In genomic region chr14:36238666-36239363, GRCh38 we compare ENCODE assay signal across 13 cellular contexts.
DNase-seq lines count a peak whose midpoint lies in the region; ATAC-seq and TF ChIP-seq lines count a peak whose summit lies in the region.
"Had no signal": no experiment of that assay in that cellular context is flagged by ENCODE, and none has a peak within 500 bp of the region (broad histone marks: within the 10 kb centered on the region; RNA-seq: fewer than 3 reads in every experiment).

No MANE protein-coding gene starts in this region.

- no peak overlapping the region for H3K4me3 Mint-ChIP-seq in activated naive CD4-positive, alpha-beta T cell treated with anti-CD3 and anti-CD28 coated beads for 36 hours
- H3K4me3 Mint-ChIP-seq: CD8-positive, alpha-beta memory T cell had no signal

- DNase-seq in activated naive CD4-positive, alpha-beta T cell treated with anti-CD3 and anti-CD28 coated beads, Interleukin-2, amount 50 U/mL, for 72 hours (ENCODE audit: low spot score in 2 of 2): no peak
- DNase-seq in activated naive CD4-positive, alpha-beta T cell treated with anti-CD3 and anti-CD28 coated beads for 36 hours: no peak
- peak; percentile 18 for DNase-seq in NCI-H69 (lab: John Stamatoyannopoulos, UW)
- peak; percentile 35 for DNase-seq in choroid plexus epithelial cell (ENCODE audit: low read depth)
- DNase-seq in stimulated activated naive CD8-positive, alpha-beta T cell treated with anti-CD3 and anti-CD28 coated beads, Interleukin-15, Interleukin-2, amounts not matched to agents 100 U/mL and 50 U/mL, for 24 hours: peak; percentile 3
- DNase-seq in activated CD8-positive, alpha-beta memory T cell treated with anti-CD3 and anti-CD28 coated beads for 24 hours: no peak
- no peak for DNase-seq in NCI-H1417 (lab: John Stamatoyannopoulos, UW)
- DNase-seq: adrenal gland; CD8-positive, alpha-beta memory T cell; NCI-H446 treated with DMSO at 0.1 percent for 48 hours; T1000 had no signal

- no peak overlapping the region for H3K27ac Mint-ChIP-seq in activated naive CD4-positive, alpha-beta T cell treated with anti-CD3 and anti-CD28 coated beads, Interleukin-2, amount 50 U/mL, for 72 hours
- H3K27ac Mint-ChIP-seq in activated naive CD4-positive, alpha-beta T cell treated with anti-CD3 and anti-CD28 coated beads for 36 hours: no peak overlapping the region
- H3K27ac Mint-ChIP-seq: CD8-positive, alpha-beta memory T cell had no signal

- no peaks in the 10 kb centered on the region for H3K4me1 Mint-ChIP-seq in activated naive CD4-positive, alpha-beta T cell treated with anti-CD3 and anti-CD28 coated beads for 36 hours (ENCODE audit: low read depth)
- H3K4me1 Mint-ChIP-seq: CD8-positive, alpha-beta memory T cell had no signal

- ATAC-seq in activated naive CD4-positive, alpha-beta T cell treated with anti-CD3 and anti-CD28 coated beads, Interleukin-2, amount 50 U/mL, for 72 hours: peak; percentile 33 to 62
- ATAC-seq in stimulated activated naive CD8-positive, alpha-beta T cell treated with anti-CD3 and anti-CD28 coated beads, Interleukin-15, Interleukin-2, amounts not matched to agents 100 U/mL and 50 U/mL, for 24 hours: peak; percentile 86
- ATAC-seq in HG03159 (IDR thresholded peaks at IDR 0.05; ENCODE audit: unreplicated experiment): no peak
- ATAC-seq: gastroesophageal sphincter had no signal

- CTCF ChIA-PET in activated naive CD4-positive, alpha-beta T cell treated with anti-CD3 and anti-CD28 coated beads for 36 hours (lab: Charles Lee): no interaction called here

- H3K27me3 Mint-ChIP-seq in activated naive CD4-positive, alpha-beta T cell treated with anti-CD3 and anti-CD28 coated beads for 36 hours (ENCODE audit: low read depth): peaks cover 20% of the 10 kb centered on the region

- H3K4me3 ChIP-seq in choroid plexus epithelial cell (ENCODE audit: low read depth, low read length): no peak overlapping the region
- H3K4me3 ChIP-seq: adrenal gland, gastroesophageal sphincter had no signal

- TF ChIP-seq CTCF in choroid plexus epithelial cell (conservative IDR thresholded peaks at IDR 0.05; ENCODE audit: low read depth, low read length): no peak

- H3K36me3 Mint-ChIP-seq in activated naive CD4-positive, alpha-beta T cell treated with anti-CD3 and anti-CD28 coated beads, Interleukin-2, amount 50 U/mL, for 72 hours: no peaks in the 10 kb centered on the region
- H3K36me3 Mint-ChIP-seq in activated naive CD4-positive, alpha-beta T cell treated with anti-CD3 and anti-CD28 coated beads for 36 hours (ENCODE audit: low read depth): no peaks in the 10 kb centered on the region
- H3K36me3 Mint-ChIP-seq: CD8-positive, alpha-beta memory T cell had no signal

- intact Hi-C loops in activated naive CD4-positive, alpha-beta T cell treated with anti-CD3 and anti-CD28 coated beads for 36 hours (cut with micrococcal nuclease): no loop called here

- no peaks in the 10 kb centered on the region for H3K9me3 Mint-ChIP-seq in activated naive CD4-positive, alpha-beta T cell treated with anti-CD3 and anti-CD28 coated beads, Interleukin-2, amount 50 U/mL, for 72 hours
- H3K9me3 Mint-ChIP-seq in activated naive CD4-positive, alpha-beta T cell treated with anti-CD3 and anti-CD28 coated beads for 36 hours: no peaks in the 10 kb centered on the region

Comparison
In these comparisons a context has a peak if more than half of its experiments do, and no peak if none do; other contexts are left out.
1. DNase-seq: peak in NCI-H69 (single experiment), choroid plexus epithelial cell (single experiment) and stimulated activated naive CD8-positive, alpha-beta T cell treated with anti-CD3 and anti-CD28 coated beads, Interleukin-15, Interleukin-2, amounts not matched to agents 100 U/mL and 50 U/mL, for 24 hours (single experiment); none in activated naive CD4-positive, alpha-beta T cell treated with anti-CD3 and anti-CD28 coated beads, Interleukin-2, amount 50 U/mL, for 72 hours (0 of 2), activated naive CD4-positive, alpha-beta T cell treated with anti-CD3 and anti-CD28 coated beads for 36 hours (single experiment), activated CD8-positive, alpha-beta memory T cell treated with anti-CD3 and anti-CD28 coated beads for 24 hours (single experiment) and NCI-H1417 (0 of 3).